31 cellular contexts compared by ENCODE assay signal in the genomic region with DNA sequence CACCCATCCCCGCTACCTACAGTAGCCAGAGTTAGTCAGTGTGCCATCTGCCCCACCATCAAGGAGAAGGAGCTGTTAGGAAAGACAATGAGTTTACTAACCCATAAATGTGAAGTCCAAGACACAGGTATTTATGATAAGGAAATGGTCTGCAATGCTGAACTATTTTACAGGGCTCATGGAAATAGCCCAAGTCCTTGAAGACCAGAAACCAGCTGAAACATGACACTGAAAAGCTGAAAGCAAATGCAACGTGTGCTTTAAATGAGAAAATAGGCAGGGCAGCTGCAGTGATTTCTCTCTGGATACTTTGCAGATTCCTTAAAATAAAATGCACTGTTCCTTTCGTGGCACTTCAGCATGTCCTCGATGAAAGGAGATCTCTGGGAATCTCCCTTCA.
"Had no signal": no experiment of that assay in that cellular context is flagged by ENCODE, and none has a peak within 500 bp of the region (broad histone marks: within the 10 kb centered on the region; RNA-seq: fewer than 3 reads in every experiment).

No MANE protein-coding gene starts in this region.

- H3K27ac Mint-ChIP-seq: activated naive CD8-positive, alpha-beta T cell; dendritic cell treated with granulocyte-macrophage colony-stimulating factor and Interleukin-4, amounts not matched to agents 40 ng/mL and 50 ng/mL, for 4 days; naive thymus-derived CD4-positive, alpha-beta T cell; stimulated activated memory B cell treated with anti-CD40 and anti-IgM and Interleukin-4, amounts not matched to agents 10 μg/mL and 1 μg/mL and 100 μg/mL, for 72 hours; T-helper 1 cell treated with Interleukin-12 subunit alpha and Interleukin-12 subunit beta and Interleukin-4 antibody, amounts not matched to agents 30 μg/mL and 1 μg/mL, for 36 hours had no signal

- H3K27me3 Mint-ChIP-seq: activated naive CD8-positive, alpha-beta T cell; dendritic cell treated with granulocyte-macrophage colony-stimulating factor and Interleukin-4, amounts not matched to agents 40 ng/mL and 50 ng/mL, for 4 days; naive thymus-derived CD4-positive, alpha-beta T cell; stimulated activated memory B cell treated with anti-CD40 and anti-IgM and Interleukin-4, amounts not matched to agents 10 μg/mL and 1 μg/mL and 100 μg/mL, for 72 hours had no signal

- H3K4me2 ChIP-seq: hepatocyte, smooth muscle cell had no signal

- ATAC-seq: activated CD4-positive, CD25-positive, alpha-beta regulatory T cell treated with anti-CD3 and anti-CD28 coated beads, Interleukin-2, amount 50 U/mL, for 24 hours; gastroesophageal sphincter; left cardiac atrium; naive thymus-derived CD4-positive, alpha-beta T cell; pancreas; psoas muscle; stimulated activated memory B cell treated with anti-CD40 and anti-IgM and Interleukin-4, amounts not matched to agents 10 μg/mL and 1 μg/mL and 100 μg/mL, for 72 hours had no signal

- H2AFZ ChIP-seq: hepatocyte had no signal

- H3K4me3 ChIP-seq: adrenal gland, cardiac muscle cell, gastroesophageal sphincter, hepatocyte, pancreas, psoas muscle, sigmoid colon, smooth muscle cell, tibial nerve had no signal

- DNase-seq: activated CD4-positive, alpha-beta T cell treated with anti-CD3 and anti-CD28 coated beads for 48 hours; activated CD4-positive, alpha-beta T cell treated with anti-CD3 and anti-CD28 coated beads, Interleukin-2, amount 50 U/mL, for 48 hours; activated CD8-positive, alpha-beta memory T cell treated with anti-CD3 and anti-CD28 coated beads for 24 hours; activated effector memory CD4-positive, alpha-beta T cell treated with Interleukin-2 at 50 U/mL for 16 hours; activated naive CD4-positive, alpha-beta T cell treated with Interleukin-2 at 50 U/mL for 16 hours; adrenal gland; aorta; cerebellar nuclear complex; effector memory CD4-positive, alpha-beta T cell; left cardiac atrium; mammary epithelial cell; naive thymus-derived CD4-positive, alpha-beta T cell; pancreas; psoas muscle; sigmoid colon; stimulated activated CD4-positive, alpha-beta T cell treated with anti-CD3 and anti-CD28 coated beads, Interleukin-1b, Interleukin-23, amount 100 ng/mL, for 48 hours; stimulated activated CD4-positive, alpha-beta T cell treated with anti-CD3 and anti-CD28 coated beads, Interleukin-4, amount 100 ng/mL, for 4 hours; stimulated activated CD8-positive, alpha-beta memory T cell treated with anti-CD3 and anti-CD28 coated beads, Interleukin-4, amount 100 ng/mL, for 48 hours; T-helper 9 cell had no signal

- H3K27ac ChIP-seq: adrenal gland, cardiac muscle cell, gastroesophageal sphincter, hepatocyte, pancreas, psoas muscle, sigmoid colon, tibial nerve, VCaP had no signal

- H3K4me1 Mint-ChIP-seq: naive thymus-derived CD4-positive, alpha-beta T cell; stimulated activated memory B cell treated with anti-CD40 and anti-IgM and Interleukin-4, amounts not matched to agents 10 μg/mL and 1 μg/mL and 100 μg/mL, for 72 hours had no signal

- H3K9me3 ChIP-seq: adrenal gland, pancreas, sigmoid colon had no signal

- H3K79me2 ChIP-seq: hepatocyte had no signal

- H3K36me3 ChIP-seq: adrenal gland, cardiac muscle cell, gastroesophageal sphincter, pancreas, sigmoid colon, tibial nerve had no signal

- H3K4me3 Mint-ChIP-seq: activated naive CD8-positive, alpha-beta T cell; brain; dendritic cell treated with granulocyte-macrophage colony-stimulating factor and Interleukin-4, amounts not matched to agents 40 ng/mL and 50 ng/mL, for 4 days; naive thymus-derived CD4-positive, alpha-beta T cell; stimulated activated memory B cell treated with anti-CD40 and anti-IgM and Interleukin-4, amounts not matched to agents 10 μg/mL and 1 μg/mL and 100 μg/mL, for 72 hours; T-helper 1 cell treated with Interleukin-12 subunit alpha and Interleukin-12 subunit beta and Interleukin-4 antibody, amounts not matched to agents 30 μg/mL and 1 μg/mL, for 36 hours had no signal

- H3K27me3 ChIP-seq: adrenal gland, cardiac muscle cell, gastroesophageal sphincter, hepatocyte, sigmoid colon, tibial nerve had no signal

- H3K36me3 Mint-ChIP-seq: activated naive CD8-positive, alpha-beta T cell; naive thymus-derived CD4-positive, alpha-beta T cell; stimulated activated memory B cell treated with anti-CD40 and anti-IgM and Interleukin-4, amounts not matched to agents 10 μg/mL and 1 μg/mL and 100 μg/mL, for 72 hours had no signal

- H3K4me1 ChIP-seq: adrenal gland, pancreas, psoas muscle, sigmoid colon had no signal
